In genomic region chr11:129881570-129882170, GRCh38 we compare ENCODE assay signal across 8 cellular contexts. TPM values are rescaled to one million over a fixed set of nuclear protein-coding genes. Genes with fewer than 3 reads are reported as not detected.
A peak's percentile ranks its signal among the peaks of the same experiment; 100 is the strongest.
DNase-seq lines count a peak whose midpoint lies in the region; ATAC-seq, FAIRE-seq and TF ChIP-seq lines count a peak whose summit lies in the region.

No MANE protein-coding gene starts in this region.

- no peak overlapping the region for H3K9ac ChIP-seq in H1 (replicated peaks in 1 of 4; ENCODE audit: extremely low read depth in 1 of 4, low read depth in 3 of 4, low read length in 3 of 4)

- H3K4me1 ChIP-seq in H1 (replicated peaks in 1 of 4; ENCODE audit: control insufficient read depth in 3 of 4, insufficient read depth in 4 of 4, low read length in 3 of 4) (no peaks in the 10 kb centered on the region), psoas muscle (no peaks in the 10 kb centered on the region), tibial artery (no peaks in the 10 kb centered on the region)

- WGBS in H1 (ENCODE audit: extremely low coverage in 1 of 2, insufficient coverage in 1 of 2, insufficient read length in 1 of 2, insufficient replicate concordance in 2 of 2, low coverage in 1 of 2, low lambda C conversion rate in 2 of 2, missing lambda C conversion rate in 1 of 2), 2 experiments: 83% methylated on average over 9 of the region's 9 CpGs; no CpG with 5 or more reads in 1 of the 2 experiments
- 77 to 83% (median 77%) methylated on average over 9 of the region's 9 CpGs for WGBS in psoas muscle, 3 donors

- peaks cover 0 to 10% of the 10 kb centered on the region in 2 experiments for H4K20me1 ChIP-seq in H1 (replicated peaks in 1 of 2; ENCODE audit: control insufficient read depth in 1 of 2, insufficient read depth in 2 of 2, low read length in 2 of 2)

- no peak overlapping the region; the same call in 1 of the 2 replicates for H4K8ac ChIP-seq in H1 (ENCODE audit: extremely low read depth, insufficient read depth, low read length)

- FAIRE-seq in HTR-8/SVneo (lab: Jason Lieb, UNC) (no peak), H1 (lab: Jason Lieb, UNC) (peak; percentile 52)

- no peak overlapping the region for H2BK20ac ChIP-seq in H1 (ENCODE audit: low read length)

- no peak overlapping the region for H3K27ac Mint-ChIP-seq in activated CD4-positive, alpha-beta T cell treated with anti-CD3 and anti-CD28 coated beads for 36 hours

- H3K36me3 ChIP-seq in H1 (ENCODE audit: control insufficient read depth in 2 of 4, insufficient read depth in 4 of 4, low read length in 3 of 4) (peaks cover 25 to 87% (median 76%) of the 10 kb centered on the region in 4 experiments), psoas muscle (ENCODE audit: insufficient read depth in 1 of 2, low read depth in 1 of 2) (peaks cover 46 to 100% of the 10 kb centered on the region in 2 donors), tibial artery (peaks cover 89 to 100% (median 100%) of the 10 kb centered on the region in 3 donors)

- peaks cover 57% of the 10 kb centered on the region for H3K36me3 Mint-ChIP-seq in activated CD4-positive, alpha-beta T cell treated with anti-CD3 and anti-CD28 coated beads for 36 hours (ENCODE audit: low read depth)

- POLR2A ChIA-PET in activated CD4-positive, alpha-beta T cell treated with anti-CD3 and anti-CD28 coated beads for 36 hours (lab: Charles Lee): interaction anchor here (0.7 kb wide), 1 partner anchor 22 kb away, joined by 3 read pairs; no protein-coding TSS in a partner anchor
- POLR2A ChIA-PET in H1 (lab: Charles Lee; ENCODE audit: partially characterized antibody): no interaction called here

- no peak overlapping the region for H3K14ac ChIP-seq in H1 (ENCODE audit: insufficient read length)

- no peak overlapping the region for H3K4ac ChIP-seq in H1 (replicated peaks; ENCODE audit: insufficient read length, low read depth, low read length)

- no peaks in the 10 kb centered on the region for H3K4me1 Mint-ChIP-seq in activated CD4-positive, alpha-beta T cell treated with anti-CD3 and anti-CD28 coated beads for 36 hours

- no peak overlapping the region for H4K5ac ChIP-seq in H1 (ENCODE audit: insufficient read length, low read depth, low read length)

- H3K27me3 ChIP-seq in H1 (replicated peaks in 1 of 4; ENCODE audit: control insufficient read depth in 3 of 4, extremely low read depth in 1 of 4, insufficient read depth in 3 of 4, low read length in 3 of 4) (no peaks in the 10 kb centered on the region), psoas muscle (ENCODE audit: insufficient read depth in 3 of 3, low read length in 2 of 3) (no peaks in the 10 kb centered on the region), tibial artery (no peaks in the 10 kb centered on the region)

- peak; percentile 78 for ATAC-seq in activated CD4-positive, alpha-beta T cell treated with anti-CD3 and anti-CD28 coated beads for 36 hours
- peak in 1 of 4 donors; percentile 43 for ATAC-seq in psoas muscle
- ATAC-seq in GM21390 (IDR thresholded peaks at IDR 0.05; ENCODE audit: unreplicated experiment): no peak

- CTCF ChIA-PET in activated CD4-positive, alpha-beta T cell treated with anti-CD3 and anti-CD28 coated beads for 36 hours (lab: Charles Lee): interaction anchor here (0.6 to 2.3 kb wide), 13 partner anchors 9 to 1003 kb away, joined by 3 to 14 read pairs (median 5); partner anchors contain the start of gene NFRKB
- CTCF ChIA-PET in H1 (lab: Charles Lee; ENCODE audit: partially characterized antibody): interaction anchor here (0.6 to 2.4 kb wide), 23 partner anchors 9 to 640 kb away, joined by 3 to 15 read pairs (median 4); partner anchors contain the start of gene NFRKB

- no peak overlapping the region for H3K4me3 Mint-ChIP-seq in activated CD4-positive, alpha-beta T cell treated with anti-CD3 and anti-CD28 coated beads for 36 hours

- no peaks in the 10 kb centered on the region; the same call in 1 of the 2 replicates for H3K79me1 ChIP-seq in H1 (ENCODE audit: low read depth, low read length)

- no peak overlapping the region for H2BK12ac ChIP-seq in H1 (ENCODE audit: low read depth, low read length)

- no peak overlapping the region for H3K4me2 ChIP-seq in H1 (ENCODE audit: insufficient read depth in 1 of 2, low read depth in 2 of 2, low read length in 2 of 2)

- no peak overlapping the region for H3K56ac ChIP-seq in H1 (replicated peaks; ENCODE audit: insufficient read length, low read depth, low read length)

- no peak overlapping the region for H3K18ac ChIP-seq in H1 (ENCODE audit: extremely low read depth, low read length)

- no peak overlapping the region for H3K23ac ChIP-seq in H1 (ENCODE audit: insufficient read length)

- H2BK15ac ChIP-seq in H1 (ENCODE audit: low read length): no peak overlapping the region

- H2AFZ ChIP-seq in H1 (ENCODE audit: low read length): no peak overlapping the region

- peak; percentile 59 to 69 for TF ChIP-seq RAD21 in H1 (IDR thresholded peaks at IDR 0.05 in 1 of 2, conservative IDR thresholded peaks at IDR 0.05 in 1 of 2; ENCODE audit: low read depth in 2 of 2, low read length in 2 of 2)

- no peak for TF ChIP-seq EP300 in H1 (IDR thresholded peaks at IDR 0.05; ENCODE audit: borderline replicate concordance in 1 of 2, low read depth in 2 of 2, low read length in 2 of 2)

- no peak overlapping the region for H2BK5ac ChIP-seq in H1 (ENCODE audit: low read depth, low read length)

- no peak for TF ChIP-seq POLR2A in H1 (IDR thresholded peaks at IDR 0.05; ENCODE audit: control extremely low read depth in 1 of 2, low read depth in 2 of 2, low read length in 2 of 2)

- H2BK120ac ChIP-seq in H1 (replicated peaks; ENCODE audit: low read depth, low read length): no peak overlapping the region

- H3K27ac ChIP-seq in H1 (ENCODE audit: low read depth, low read length) (no peak overlapping the region), psoas muscle (no peak overlapping the region), tibial artery (no peak overlapping the region)

- no peak overlapping the region for H2AK5ac ChIP-seq in H1 (ENCODE audit: low read depth, low read length)

- no peaks in the 10 kb centered on the region for H3K27me3 Mint-ChIP-seq in activated CD4-positive, alpha-beta T cell treated with anti-CD3 and anti-CD28 coated beads for 36 hours

- H4K91ac ChIP-seq in H1 (replicated peaks; ENCODE audit: insufficient read length, low read length): no peak overlapping the region

- no peaks in the 10 kb centered on the region for H3K23me2 ChIP-seq in H1 (ENCODE audit: low read depth, low read length)

- H3K9me3 ChIP-seq in H1 (ENCODE audit: insufficient read depth in 2 of 2, low read depth in 1 of 2, low read length in 1 of 2) (no peaks in the 10 kb centered on the region), psoas muscle (no peaks in the 10 kb centered on the region), tibial artery (no peaks in the 10 kb centered on the region)

- no peaks in the 10 kb centered on the region for H3K79me2 ChIP-seq in H1 (ENCODE audit: control insufficient read depth in 1 of 2, insufficient read depth in 2 of 2, low read length in 2 of 2)

- peak; percentile 67 for TF ChIP-seq CTCF in GM12875 (IDR thresholded peaks at IDR 0.05; ENCODE audit: borderline replicate concordance, insufficient read depth, low read depth, low read length)
- TF ChIP-seq CTCF in H1 (IDR thresholded peaks at IDR 0.05; ENCODE audit: control extremely low read depth in 1 of 3, insufficient read depth in 1 of 3, low read depth in 1 of 3, low read length in 3 of 3): peak; percentile 53 to 78 (median 64)
- TF ChIP-seq CTCF in psoas muscle (IDR thresholded peaks at IDR 0.05): peak; percentile 32
- TF ChIP-seq CTCF in tibial artery (IDR thresholded peaks at IDR 0.05): no peak

- DNase-seq in AG08396 (ENCODE audit: low spot score): peak; percentile 69
- DNase-seq in HTR-8/SVneo (ENCODE audit: insufficient read length, low spot score): peak; percentile 29
- DNase-seq in activated CD4-positive, alpha-beta T cell treated with anti-CD3 and anti-CD28 coated beads for 36 hours: peak; percentile 70
- DNase-seq in H1 (ENCODE audit: low read depth in 1 of 2, low spot score in 2 of 2): peak in 1 of 2 experiments; percentile 79
- no peak for DNase-seq in psoas muscle
- DNase-seq in tibial artery: no peak

- no peak overlapping the region for H3K4me3 ChIP-seq in GM12875 (ENCODE audit: low read depth, low read length)
- H3K4me3 ChIP-seq in H1 (ENCODE audit: extremely low read depth in 1 of 4, insufficient read depth in 2 of 4, low read depth in 3 of 4, low read length in 4 of 4): no peak overlapping the region
- H3K4me3 ChIP-seq in psoas muscle: no peak overlapping the region
- no peak overlapping the region for H3K4me3 ChIP-seq in tibial artery

- no peaks in the 10 kb centered on the region for H3K9me3 Mint-ChIP-seq in activated CD4-positive, alpha-beta T cell treated with anti-CD3 and anti-CD28 coated beads for 36 hours (ENCODE audit: low read depth)

- intact Hi-C loops in activated CD4-positive, alpha-beta T cell treated with anti-CD3 and anti-CD28 coated beads for 36 hours (cut with DNase I, micrococcal nuclease): no loop called here
- intact Hi-C loops in psoas muscle (cut with DNase I): no loop called here
- intact Hi-C loops in tibial artery (cut with DNase I; ENCODE audit: low total_unique reads): no loop called here

TF ChIP-seq in H1, 55 proteins besides CTCF, POLR2A, EP300 and RAD21:
- TF ChIP-seq KDM4A (IDR thresholded peaks at IDR 0.05; ENCODE audit: low read depth, low read length, severe bottlenecking) (no peak), CHD1 (IDR thresholded peaks at IDR 0.05; ENCODE audit: low read depth, low read length) (no peak), EGR1 (IDR thresholded peaks at IDR 0.05; ENCODE audit: borderline replicate concordance, low read depth, low read length) (no peak), TAF1 (IDR thresholded peaks at IDR 0.05; ENCODE audit: low read depth, low read length) (no peak), KDM1A (IDR thresholded peaks at IDR 0.05; ENCODE audit: borderline replicate concordance, low read length) (no peak), SIRT6 (IDR thresholded peaks at IDR 0.05; ENCODE audit: low read length) (no peak), RBBP5 (IDR thresholded peaks at IDR 0.05; ENCODE audit: borderline replicate concordance, low read depth, low read length) (no peak)
TF ChIP-seq in H1: peak in this region for 0.

RNA-seq across cellular contexts. Expression of gene NFRKB, which starts 13.7 kb away (rescaled TPM):
- total RNA-seq in activated CD4-positive, alpha-beta T cell treated with anti-CD3 and anti-CD28 coated beads for 36 hours: 10 to 100 TPM; 27.3 to 31.0 TPM
- total RNA-seq in H1 (2021; fragmentation: NEBNext Ultra II Directional; extraction: Animal tissue kit (Norgen Biotek cat#: 25700)): 27.9 and 31.0 TPM in 2 replicates
- polyA plus RNA-seq in H1 (2011; rRNA removed) (17.0 and 22.2 TPM in 2 replicates), psoas muscle (10 to 100 TPM in 1 of 3 donors, 1 to 10 TPM in 2; 7.4 to 11.1 (median 9.7) TPM)
- polyA plus RNA-seq in H1 (2011; cell fraction: cytosol; rRNA removed): 19.2 TPM
- polyA plus RNA-seq in H1 (2011; cell fraction: nucleus; rRNA removed): 50.8 TPM
- polyA plus RNA-seq in H1 (2012, experiment 1 of 2): 18.0 to 23.0 TPM (median 22.0 TPM) in 4 replicates
- polyA plus RNA-seq in H1 (2012, experiment 2 of 2): 10.1 TPM
- polyA plus RNA-seq in H1 (2013, experiment 1 of 2): 12.8 TPM
- polyA plus RNA-seq in H1 (2013, experiment 2 of 2): 12.8 TPM
- 22.5 and 27.2 TPM in 2 replicates for polyA minus RNA-seq in H1 (2011; rRNA and poly(A)+ RNA removed)
- polyA minus RNA-seq in H1 (2011; cell fraction: cytosol; rRNA and poly(A)+ RNA removed): 13.9 TPM
- polyA minus RNA-seq in H1 (2011; cell fraction: nucleus; rRNA and poly(A)+ RNA removed): 29.4 TPM
- total RNA-seq in psoas muscle: 10 to 100 TPM; 14.2 to 18.3 (median 15.6) TPM

Comparison
In these comparisons a context has a peak if more than half of its experiments do, and no peak if none do; other contexts are left out.
1. DNase-seq: peak in AG08396 (single experiment), HTR-8/SVneo (single experiment) and activated CD4-positive, alpha-beta T cell treated with anti-CD3 and anti-CD28 coated beads for 36 hours (single experiment); none in psoas muscle (0 of 2) and tibial artery (0 of 2).
2. CTCF ChIP-seq: peak in GM12875 (single experiment), H1 (3 of 3) and psoas muscle (single experiment); none in tibial artery (0 of 2).